3 cellular contexts compared by ENCODE assay signal in the genomic region with DNA sequence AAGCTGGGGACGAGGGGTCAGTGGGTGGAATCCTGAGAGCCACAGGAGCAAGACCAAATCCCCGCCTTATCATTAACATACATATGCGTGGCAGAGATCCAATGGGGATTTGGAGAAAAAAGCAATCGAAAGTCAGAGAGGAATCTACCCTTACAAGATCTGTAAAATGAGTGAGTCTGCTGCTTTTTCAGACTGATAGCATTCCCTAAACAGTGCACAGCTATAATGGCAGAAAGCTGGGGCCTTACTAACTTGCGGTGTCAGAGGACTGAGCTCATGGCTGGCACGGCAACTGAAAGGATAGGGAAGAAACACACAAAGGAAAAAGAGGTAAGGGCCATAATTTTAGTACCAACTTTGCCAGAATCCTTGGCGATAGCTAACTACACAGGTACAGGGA.
TF ChIP-seq lines count a peak whose summit lies in the region.

No MANE protein-coding gene starts in this region.

TF ChIP-seq in A549, 52 proteins besides CTCF, POLR2A, EP300 and RAD21:
- TF ChIP-seq JUNB (IDR thresholded peaks at IDR 0.05) (no peak), JUN (IDR thresholded peaks at IDR 0.05) (no peak), MAZ (IDR thresholded peaks at IDR 0.05; ENCODE audit: borderline replicate concordance, low read depth, low read length) (no peak), CHD4 (IDR thresholded peaks at IDR 0.05; ENCODE audit: borderline replicate concordance) (no peak), RFX5 (IDR thresholded peaks at IDR 0.05) (no peak), NR3C1 (IDR thresholded peaks at IDR 0.05) (no peak), ZSCAN20 (CRISPR knock-in tag; IDR thresholded peaks at IDR 0.05) (no peak), ZNF302 (CRISPR knock-in tag; IDR thresholded peaks at IDR 0.05) (no peak), EHF (CRISPR knock-in tag; IDR thresholded peaks at IDR 0.05) (no peak), BCL3 (IDR thresholded peaks at IDR 0.05) (no peak), E2F6 (IDR thresholded peaks at IDR 0.05; ENCODE audit: borderline replicate concordance, low read depth) (no peak), HOXB5 (CRISPR knock-in tag; IDR thresholded peaks at IDR 0.05) (no peak), ZC3H11A (IDR thresholded peaks at IDR 0.05) (no peak), KDM1A (IDR thresholded peaks at IDR 0.05; ENCODE audit: low read depth) (no peak), REST (IDR thresholded peaks at IDR 0.05) (no peak), HOXA7 (CRISPR knock-in tag; IDR thresholded peaks at IDR 0.05) (no peak), BHLHE40 (IDR thresholded peaks at IDR 0.05; ENCODE audit: low read depth, low read length) (no peak)

TF ChIP-seq in GM23338, 12 proteins besides CTCF, POLR2A, EP300 and RAD21:
- TF ChIP-seq STAT1 (IDR thresholded peaks at IDR 0.05; ENCODE audit: unreplicated experiment), result no peak

TF ChIP-seq in K562, 482 proteins besides CTCF, POLR2A, EP300 and RAD21 (continues in another document):
- TF ChIP-seq, protein P1, sequence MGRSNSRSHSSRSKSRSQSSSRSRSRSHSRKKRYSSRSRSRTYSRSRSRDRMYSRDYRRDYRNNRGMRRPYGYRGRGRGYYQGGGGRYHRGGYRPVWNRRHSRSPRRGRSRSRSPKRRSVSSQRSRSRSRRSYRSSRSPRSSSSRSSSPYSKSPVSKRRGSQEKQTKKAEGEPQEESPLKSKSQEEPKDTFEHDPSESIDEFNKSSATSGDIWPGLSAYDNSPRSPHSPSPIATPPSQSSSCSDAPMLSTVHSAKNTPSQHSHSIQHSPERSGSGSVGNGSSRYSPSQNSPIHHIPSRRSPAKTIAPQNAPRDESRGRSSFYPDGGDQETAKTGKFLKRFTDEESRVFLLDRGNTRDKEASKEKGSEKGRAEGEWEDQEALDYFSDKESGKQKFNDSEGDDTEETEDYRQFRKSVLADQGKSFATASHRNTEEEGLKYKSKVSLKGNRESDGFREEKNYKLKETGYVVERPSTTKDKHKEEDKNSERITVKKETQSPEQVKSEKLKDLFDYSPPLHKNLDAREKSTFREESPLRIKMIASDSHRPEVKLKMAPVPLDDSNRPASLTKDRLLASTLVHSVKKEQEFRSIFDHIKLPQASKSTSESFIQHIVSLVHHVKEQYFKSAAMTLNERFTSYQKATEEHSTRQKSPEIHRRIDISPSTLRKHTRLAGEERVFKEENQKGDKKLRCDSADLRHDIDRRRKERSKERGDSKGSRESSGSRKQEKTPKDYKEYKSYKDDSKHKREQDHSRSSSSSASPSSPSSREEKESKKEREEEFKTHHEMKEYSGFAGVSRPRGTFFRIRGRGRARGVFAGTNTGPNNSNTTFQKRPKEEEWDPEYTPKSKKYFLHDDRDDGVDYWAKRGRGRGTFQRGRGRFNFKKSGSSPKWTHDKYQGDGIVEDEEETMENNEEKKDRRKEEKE (IDR thresholded peaks at IDR 0.05; ENCODE audit: borderline replicate concordance in 1 of 2, control insufficient read depth in 1 of 2, low read depth in 2 of 2, low read length in 1 of 2), result no peak
- no peak for TF ChIP-seq BDP1 (IDR thresholded peaks at IDR 0.05; ENCODE audit: insufficient read depth, insufficient read length)
- TF ChIP-seq POLR2B (IDR thresholded peaks at IDR 0.05; ENCODE audit: low read depth, partially characterized antibody), result no peak
- no peak for TF ChIP-seq ZNF79 (CRISPR knock-in tag; IDR thresholded peaks at IDR 0.05; ENCODE audit: low read depth)
- peak; percentile 85 for TF ChIP-seq ARID1B (IDR thresholded peaks at IDR 0.05)
- TF ChIP-seq NR4A1 (CRISPR knock-in tag; IDR thresholded peaks at IDR 0.05), result no peak
- no peak for TF ChIP-seq NR4A1 (tag; IDR thresholded peaks at IDR 0.05)
- no peak for TF ChIP-seq PPARD (CRISPR knock-in tag; IDR thresholded peaks at IDR 0.05)
- TF ChIP-seq, protein P2, sequence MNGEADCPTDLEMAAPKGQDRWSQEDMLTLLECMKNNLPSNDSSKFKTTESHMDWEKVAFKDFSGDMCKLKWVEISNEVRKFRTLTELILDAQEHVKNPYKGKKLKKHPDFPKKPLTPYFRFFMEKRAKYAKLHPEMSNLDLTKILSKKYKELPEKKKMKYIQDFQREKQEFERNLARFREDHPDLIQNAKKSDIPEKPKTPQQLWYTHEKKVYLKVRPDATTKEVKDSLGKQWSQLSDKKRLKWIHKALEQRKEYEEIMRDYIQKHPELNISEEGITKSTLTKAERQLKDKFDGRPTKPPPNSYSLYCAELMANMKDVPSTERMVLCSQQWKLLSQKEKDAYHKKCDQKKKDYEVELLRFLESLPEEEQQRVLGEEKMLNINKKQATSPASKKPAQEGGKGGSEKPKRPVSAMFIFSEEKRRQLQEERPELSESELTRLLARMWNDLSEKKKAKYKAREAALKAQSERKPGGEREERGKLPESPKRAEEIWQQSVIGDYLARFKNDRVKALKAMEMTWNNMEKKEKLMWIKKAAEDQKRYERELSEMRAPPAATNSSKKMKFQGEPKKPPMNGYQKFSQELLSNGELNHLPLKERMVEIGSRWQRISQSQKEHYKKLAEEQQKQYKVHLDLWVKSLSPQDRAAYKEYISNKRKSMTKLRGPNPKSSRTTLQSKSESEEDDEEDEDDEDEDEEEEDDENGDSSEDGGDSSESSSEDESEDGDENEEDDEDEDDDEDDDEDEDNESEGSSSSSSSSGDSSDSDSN (IDR thresholded peaks at IDR 0.05; ENCODE audit: borderline replicate concordance in 1 of 2, low read depth in 2 of 2, low read length in 2 of 2), result no peak
- no peak for TF ChIP-seq PCBP2 (IDR thresholded peaks at IDR 0.05; ENCODE audit: low read depth, low read length, poor library complexity, severe bottlenecking)
- no peak for TF ChIP-seq PATZ1 (CRISPR knock-in tag; IDR thresholded peaks at IDR 0.05; ENCODE audit: borderline replicate concordance)
- TF ChIP-seq ZNF583 (CRISPR knock-in tag; IDR thresholded peaks at IDR 0.05), result no peak
- TF ChIP-seq CAMTA2 (CRISPR knock-in tag; conservative IDR thresholded peaks at IDR 0.05), result no peak
- TF ChIP-seq SMARCC2 (IDR thresholded peaks at IDR 0.05; ENCODE audit: low read depth), result no peak
- 0 out of 4 replicates have a peak, but pooled peaks of 1 of the 2 experiments have one; percentile 21 for TF ChIP-seq NRF1 (conservative IDR thresholded peaks at IDR 0.05 in 1 of 2, IDR thresholded peaks at IDR 0.05 in 1 of 2)
- peak; percentile 29; the same call in 1 of the 2 replicates for TF ChIP-seq HLTF (IDR thresholded peaks at IDR 0.05)
- TF ChIP-seq THAP7 (CRISPR knock-in tag; IDR thresholded peaks at IDR 0.05), result no peak
- no peak for TF ChIP-seq ZBTB7A (IDR thresholded peaks at IDR 0.05; ENCODE audit: borderline replicate concordance, control insufficient read depth, low read depth, low read length)
- no peak for TF ChIP-seq ZNF41 (CRISPR knock-in tag; conservative IDR thresholded peaks at IDR 0.05)
- no peak for TF ChIP-seq EGR1 (conservative IDR thresholded peaks at IDR 0.05)
- TF ChIP-seq NUFIP1 (IDR thresholded peaks at IDR 0.05; ENCODE audit: partially characterized antibody), result no peak
- TF ChIP-seq POLR3A (IDR thresholded peaks at IDR 0.05; ENCODE audit: borderline replicate concordance, extremely low read depth, insufficient read depth, insufficient read length), result no peak
- no peak for TF ChIP-seq ZNF174 (CRISPR knock-in tag; IDR thresholded peaks at IDR 0.05)
- TF ChIP-seq ZNF324 (CRISPR knock-in tag; IDR thresholded peaks at IDR 0.05), result no peak
- TF ChIP-seq RFX7 (CRISPR knock-in tag; IDR thresholded peaks at IDR 0.05), result no peak
- no peak for TF ChIP-seq ATF7 (IDR thresholded peaks at IDR 0.05)
- peak; percentile 55; the same call in 1 of the 2 replicates for TF ChIP-seq CC2D1A (IDR thresholded peaks at IDR 0.05)
- TF ChIP-seq CBFA2T3 (IDR thresholded peaks at IDR 0.05), result peak; percentile 92
- no peak for TF ChIP-seq MEIS2 (IDR thresholded peaks at IDR 0.05; ENCODE audit: partially characterized antibody)
- TF ChIP-seq SOX6 (IDR thresholded peaks at IDR 0.05), result no peak
- no peak for TF ChIP-seq ETV5 (CRISPR knock-in tag; IDR thresholded peaks at IDR 0.05; ENCODE audit: low read depth)
- TF ChIP-seq SMAD4 (CRISPR knock-in tag; conservative IDR thresholded peaks at IDR 0.05), result no peak
- TF ChIP-seq HES1 (IDR thresholded peaks at IDR 0.05; ENCODE audit: low read depth), result 0 out of 2 replicates have a peak, but pooled peaks have one; percentile 10
- no peak for TF ChIP-seq GATAD2A (IDR thresholded peaks at IDR 0.05)
- TF ChIP-seq PHB2 (IDR thresholded peaks at IDR 0.05; ENCODE audit: low read depth), result peak; percentile 56; the same call in 1 of the 2 replicates
- TF ChIP-seq, protein P3, sequence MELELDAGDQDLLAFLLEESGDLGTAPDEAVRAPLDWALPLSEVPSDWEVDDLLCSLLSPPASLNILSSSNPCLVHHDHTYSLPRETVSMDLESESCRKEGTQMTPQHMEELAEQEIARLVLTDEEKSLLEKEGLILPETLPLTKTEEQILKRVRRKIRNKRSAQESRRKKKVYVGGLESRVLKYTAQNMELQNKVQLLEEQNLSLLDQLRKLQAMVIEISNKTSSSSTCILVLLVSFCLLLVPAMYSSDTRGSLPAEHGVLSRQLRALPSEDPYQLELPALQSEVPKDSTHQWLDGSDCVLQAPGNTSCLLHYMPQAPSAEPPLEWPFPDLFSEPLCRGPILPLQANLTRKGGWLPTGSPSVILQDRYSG (tag; conservative IDR thresholded peaks at IDR 0.05; ENCODE audit: low read depth), result no peak
- no peak for TF ChIP-seq ZNF224 (CRISPR knock-in tag; IDR thresholded peaks at IDR 0.05)
- peak; percentile 24; the same call in 1 of the 2 replicates for TF ChIP-seq ZBED1 (IDR thresholded peaks at IDR 0.05)
- TF ChIP-seq ZBTB5 (IDR thresholded peaks at IDR 0.05), result peak; percentile 70; the same call in 1 of the 2 replicates
- no peak for TF ChIP-seq GTF2F1 (IDR thresholded peaks at IDR 0.05; ENCODE audit: low read depth, low read length)
- no peak for TF ChIP-seq ZNF699 (CRISPR knock-in tag; IDR thresholded peaks at IDR 0.05; ENCODE audit: insufficient replicate concordance)
- peak; percentile 36; the same call in 1 of the 2 replicates for TF ChIP-seq POLR2AphosphoS5 (IDR thresholded peaks at IDR 0.05; ENCODE audit: control insufficient read depth, insufficient read depth, low read depth, low read length)
- no peak for TF ChIP-seq TOE1 (IDR thresholded peaks at IDR 0.05; ENCODE audit: borderline replicate concordance)
- TF ChIP-seq TOE1 (CRISPR knock-in tag; IDR thresholded peaks at IDR 0.05; ENCODE audit: borderline replicate concordance, low read depth), result 0 out of 2 replicates have a peak, but pooled peaks have one; percentile 52
- peak; percentile 85 for TF ChIP-seq TCF3 (CRISPR knock-in tag; IDR thresholded peaks at IDR 0.05)
- TF ChIP-seq, protein P4, sequence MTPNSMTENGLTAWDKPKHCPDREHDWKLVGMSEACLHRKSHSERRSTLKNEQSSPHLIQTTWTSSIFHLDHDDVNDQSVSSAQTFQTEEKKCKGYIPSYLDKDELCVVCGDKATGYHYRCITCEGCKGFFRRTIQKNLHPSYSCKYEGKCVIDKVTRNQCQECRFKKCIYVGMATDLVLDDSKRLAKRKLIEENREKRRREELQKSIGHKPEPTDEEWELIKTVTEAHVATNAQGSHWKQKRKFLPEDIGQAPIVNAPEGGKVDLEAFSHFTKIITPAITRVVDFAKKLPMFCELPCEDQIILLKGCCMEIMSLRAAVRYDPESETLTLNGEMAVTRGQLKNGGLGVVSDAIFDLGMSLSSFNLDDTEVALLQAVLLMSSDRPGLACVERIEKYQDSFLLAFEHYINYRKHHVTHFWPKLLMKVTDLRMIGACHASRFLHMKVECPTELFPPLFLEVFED (CRISPR knock-in tag; conservative IDR thresholded peaks at IDR 0.05), result no peak
